28 cellular contexts compared by ENCODE assay signal in the genomic region with DNA sequence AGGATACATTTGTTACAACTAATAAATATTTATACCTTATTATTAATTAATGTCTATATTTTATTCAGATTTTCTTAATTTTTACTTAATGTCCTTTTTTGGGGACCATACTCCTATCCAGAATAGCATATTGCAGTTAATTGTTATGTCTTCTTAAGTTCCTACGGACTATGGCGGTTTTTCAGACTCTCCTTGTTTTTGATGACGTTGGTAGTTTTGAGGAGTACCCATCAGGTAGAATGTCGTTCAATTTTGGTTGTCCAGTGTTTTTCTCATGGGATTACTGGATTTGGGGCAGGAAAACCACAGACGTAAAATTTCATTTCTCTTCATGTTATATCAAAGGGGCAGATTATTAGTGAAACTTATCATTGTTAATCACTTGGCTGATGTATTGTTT.
"Had no signal": no experiment of that assay in that cellular context is flagged by ENCODE, and none has a peak within 500 bp of the region (broad histone marks: within the 10 kb centered on the region; RNA-seq: fewer than 3 reads in every experiment).

No MANE protein-coding gene starts in this region.

- DNase-seq: colonic mucosa; cortex of kidney; dermis blood vessel endothelial cell; dorsolateral prefrontal cortex; effector CD4-positive, alpha-beta T cell; effector CD8-positive, alpha-beta T cell; effector memory CD4-positive, alpha-beta T cell; effector memory CD8-positive, alpha-beta T cell; endodermal cell; erythroblast; esophagus squamous epithelium; foreskin fibroblast; foreskin keratinocyte; foreskin melanocyte; gastrocnemius medialis; glutamatergic neuron; head of caudate nucleus; heart left ventricle; heart right ventricle had no signal

- H3K27me3 ChIP-seq: colonic mucosa, esophagus muscularis mucosa, esophagus squamous epithelium, foreskin keratinocyte, gastrocnemius medialis, gastroesophageal sphincter, heart left ventricle, heart right ventricle had no signal

- H3K4me1 ChIP-seq: colonic mucosa, esophagus muscularis mucosa, esophagus squamous epithelium, foreskin keratinocyte, gastrocnemius medialis, gastroesophageal sphincter, heart left ventricle, heart right ventricle had no signal

- ATAC-seq: effector memory CD8-positive, alpha-beta T cell; esophagus mucosa; foreskin keratinocyte; gastrocnemius medialis; gastroesophageal sphincter; heart left ventricle; heart right ventricle had no signal

- H3K27ac ChIP-seq: colonic mucosa, coronary artery, dorsolateral prefrontal cortex, epithelial cell of prostate, esophagus muscularis mucosa, esophagus squamous epithelium, foreskin keratinocyte, gastrocnemius medialis, gastroesophageal sphincter, heart left ventricle, heart right ventricle had no signal

- H3K9me3 ChIP-seq: colonic mucosa, esophagus muscularis mucosa, esophagus squamous epithelium, gastrocnemius medialis, gastroesophageal sphincter, heart left ventricle, heart right ventricle had no signal

- H3K4me3 ChIP-seq: colonic mucosa, coronary artery, dorsolateral prefrontal cortex, esophagus muscularis mucosa, esophagus squamous epithelium, gastrocnemius medialis, gastroesophageal sphincter, heart left ventricle, heart right ventricle had no signal

- H3K36me3 ChIP-seq: colonic mucosa, esophagus muscularis mucosa, esophagus squamous epithelium, gastrocnemius medialis, gastroesophageal sphincter, heart left ventricle, heart right ventricle had no signal

- FAIRE-seq: colon, endometrium, endothelial cell of umbilical vein, frontal cortex had no signal
